8 cellular contexts compared by ENCODE assay signal in the genomic region with DNA sequence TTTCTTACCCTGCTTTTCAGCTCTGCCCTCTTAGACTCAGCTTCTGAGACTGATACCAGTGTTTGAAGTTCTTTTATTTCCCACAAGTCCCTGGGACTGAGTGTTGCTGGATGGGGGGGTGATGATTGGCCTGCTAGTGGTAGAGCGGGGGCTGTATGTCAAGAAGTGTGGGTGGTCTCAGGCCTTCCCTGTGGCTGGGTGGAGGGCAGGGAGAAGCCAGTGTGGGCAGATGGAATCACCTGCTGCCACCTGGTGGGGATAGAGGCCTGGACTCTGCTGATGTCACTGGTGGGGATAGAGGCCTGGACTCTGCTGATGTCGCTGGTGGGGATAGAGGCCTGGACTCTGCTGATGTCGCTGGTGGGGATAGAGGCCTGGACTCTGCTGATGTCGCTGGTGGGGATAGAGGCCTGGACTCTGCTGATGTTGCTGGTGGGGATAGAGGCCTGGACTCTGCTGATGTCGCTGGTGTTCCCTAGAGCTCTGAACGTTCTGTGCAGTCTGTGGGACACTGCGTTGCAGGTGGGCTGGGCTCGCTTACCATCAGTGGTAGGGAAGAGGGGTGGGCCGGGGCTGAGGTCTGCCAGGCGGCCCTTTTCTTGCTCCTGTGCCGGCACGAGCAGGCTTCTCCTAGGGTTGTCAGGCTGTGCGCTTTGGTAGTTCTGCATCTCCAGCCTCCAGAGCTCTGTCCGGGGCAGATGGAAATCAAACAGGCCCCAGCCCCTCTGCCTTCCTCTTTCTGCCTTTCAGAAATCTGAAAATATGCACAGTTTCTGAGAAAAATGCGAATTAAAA.
DNase-seq lines count a peak whose midpoint lies in the region; ATAC-seq and TF ChIP-seq lines count a peak whose summit lies in the region.

No MANE protein-coding gene starts in this region.

- H3K9me3 ChIP-seq in heart right ventricle, result no peaks in the 10 kb centered on the region
- no peaks in the 10 kb centered on the region for H3K9me3 ChIP-seq in sigmoid colon

- peak; percentile 44 for TF ChIP-seq CTCF in AG09319 (IDR thresholded peaks at IDR 0.05; ENCODE audit: low read depth, low read length)
- TF ChIP-seq CTCF in GM13976 (IDR thresholded peaks at IDR 0.05; ENCODE audit: borderline replicate concordance, control extremely low read depth, extremely low read depth, insufficient read depth, missing control alignments), result peak; percentile 57
- peak in 8 of 9 donors; percentile 16 to 62 (median 50) for TF ChIP-seq CTCF in heart right ventricle (IDR thresholded peaks at IDR 0.05)
- TF ChIP-seq CTCF in sigmoid colon (IDR thresholded peaks at IDR 0.05), result peak in 1 of 4 experiments; percentile 29

- intact Hi-C loops in heart right ventricle (cut with DNase I) (loop anchor here in 7 of 10 donors (2.0 to 10.0 kb wide), 9 partner anchors 39 to 302 kb away; a partner anchor contains a TSS), sigmoid colon (cut with DNase I) (loop anchor here (10.0 kb wide), 1 partner anchor 502 kb away; a partner anchor contains a TSS)

- H3K4me1 ChIP-seq in heart right ventricle (peaks cover 9 to 95% (median 78%) of the 10 kb centered on the region in 9 donors), sigmoid colon (peaks cover 0 to 56% (median 41%) of the 10 kb centered on the region in 4 donors)

- TF ChIP-seq POLR2A in sigmoid colon (IDR thresholded peaks at IDR 0.05), result no peak

- H3K4me3 ChIP-seq in heart right ventricle (no peak overlapping the region), sigmoid colon (no peak overlapping the region)

- no peak for TF ChIP-seq EP300 in sigmoid colon (IDR thresholded peaks at IDR 0.05)

- in situ Hi-C loops in GM13976 (cut with MboI; ENCODE audit: low sequenced_read_pairs, unreplicated experiment), result loop anchor here (25.0 kb wide), 1 partner anchor 304 kb away; a partner anchor contains a TSS

- peak; percentile 41 to 63 (median 52) for ATAC-seq in heart right ventricle

- 82% methylated on average over 14 to 15 of the region's 15 CpGs for WGBS in heart right ventricle, 2 donors
- 89 to 91% methylated on average over 15 of the region's 15 CpGs for WGBS in sigmoid colon, 2 donors

- H3K27me3 ChIP-seq in heart right ventricle (no peaks in the 10 kb centered on the region), sigmoid colon (no peaks in the 10 kb centered on the region)

- H3K27ac ChIP-seq in heart right ventricle (peak overlapping the region in 5 of 10 donors; percentile 10 to 51 (median 23)), sigmoid colon (peak overlapping the region in 1 of 4 donors; percentile 48)

- H3K36me3 ChIP-seq in heart right ventricle (peaks cover 0 to 28% (median 0%) of the 10 kb centered on the region in 9 donors), sigmoid colon (no peaks in the 10 kb centered on the region)

- DNase-seq in AG09319 (ENCODE audit: extremely low read depth, low read depth) (no peak), GM13976 (ENCODE audit: low spot score) (peak; percentile 66), NCI-H2029 treated with DMSO at 0.1 percent for 48 hours (lab: John Stamatoyannopoulos, UW) (peak; percentile 47), heart right ventricle (peak in 1 of 2 donors; percentile 43), sigmoid colon (no peak), NCI-H2227 treated with DMSO at 0.1 percent for 48 hours (lab: John Stamatoyannopoulos, UW) (no peak)
- DNase-seq in activated T-helper 9 cell treated with anti-CD3 and anti-CD28 coated beads, Interleukin-2, amount 50 U/mL, for 16 hours (ENCODE audit: low read depth), result peak; percentile 10
- DNase-seq in stimulated activated CD4-positive, alpha-beta T cell treated with anti-CD3 and anti-CD28 coated beads, Interleukin-2, amount 100 ng/mL, for 4 hours (ENCODE audit: low read depth), result peak; percentile 27

Comparison
In these comparisons a context has a peak if more than half of its experiments do, and no peak if none do; other contexts are left out.
1. DNase-seq: peak in GM13976 (single experiment), NCI-H2029 treated with DMSO at 0.1 percent for 48 hours (single experiment), activated T-helper 9 cell treated with anti-CD3 and anti-CD28 coated beads, Interleukin-2, amount 50 U/mL, for 16 hours (single experiment) and stimulated activated CD4-positive, alpha-beta T cell treated with anti-CD3 and anti-CD28 coated beads, Interleukin-2, amount 100 ng/mL, for 4 hours (single experiment); none in AG09319 (single experiment), sigmoid colon (single experiment) and NCI-H2227 treated with DMSO at 0.1 percent for 48 hours (single experiment).